16 cellular contexts compared by ENCODE assay signal in the genomic region with DNA sequence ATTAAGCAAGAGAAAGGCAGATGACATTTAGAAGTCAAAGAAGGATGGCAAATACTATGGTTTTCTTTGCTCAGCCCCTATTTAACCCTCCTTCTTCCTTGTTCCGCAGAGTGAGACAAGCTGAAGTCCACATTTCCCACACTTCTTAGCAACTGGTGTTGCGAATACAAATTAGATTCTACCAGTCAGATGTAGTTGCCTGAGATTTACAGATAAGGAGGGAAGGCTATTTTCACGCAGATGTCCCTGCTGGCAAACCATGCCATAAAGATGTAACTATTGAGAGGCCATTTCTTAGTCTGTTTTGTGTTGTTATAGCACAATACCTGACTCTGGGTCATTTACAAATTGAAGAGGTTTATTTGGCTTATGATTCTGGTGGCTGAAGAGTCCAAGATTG.
A peak's percentile ranks its signal among the peaks of the same experiment; 100 is the strongest.
DNase-seq lines count a peak whose midpoint lies in the region; FAIRE-seq and TF ChIP-seq lines count a peak whose summit lies in the region.
"Had no signal": no experiment of that assay in that cellular context is flagged by ENCODE, and none has a peak within 500 bp of the region (broad histone marks: within the 10 kb centered on the region; RNA-seq: fewer than 3 reads in every experiment).

No MANE protein-coding gene starts in this region.

- H4K20me1 ChIP-seq in H9 (ENCODE audit: control insufficient read depth, insufficient read depth, insufficient read length) (no peaks in the 10 kb centered on the region), H1 (replicated peaks in 1 of 2; ENCODE audit: control insufficient read depth in 1 of 2, insufficient read depth in 2 of 2, low read length in 2 of 2) (no peaks in the 10 kb centered on the region)

- H3K23ac ChIP-seq in H9 (ENCODE audit: insufficient read length, low read depth, low read length) = no peak overlapping the region
- no peak overlapping the region for H3K23ac ChIP-seq in H1 (ENCODE audit: insufficient read length)

- H3K27me3 ChIP-seq in H9 (ENCODE audit: insufficient read depth, low read length) (no peaks in the 10 kb centered on the region), H1 (replicated peaks in 1 of 4; ENCODE audit: control insufficient read depth in 3 of 4, extremely low read depth in 1 of 4, insufficient read depth in 3 of 4, low read length in 3 of 4) (no peaks in the 10 kb centered on the region), adrenal gland (no peaks in the 10 kb centered on the region)
- H3K27me3 ChIP-seq: BE2C had no signal

- DNase-seq in H9 (no peak), H1 (ENCODE audit: low read depth in 1 of 2, low spot score in 2 of 2) (no peak), neural crest cell (ENCODE audit: low read depth, low spot score) (no peak), DMS79 (lab: John Stamatoyannopoulos, UW) (no peak), GM10248 (ENCODE audit: extremely low spot score) (no peak), adrenal gland (no peak)
- DNase-seq: BE2C; CD8-positive, alpha-beta T cell; COR-L47; GM23248 had no signal

- no peak overlapping the region for H4K8ac ChIP-seq in H9 (replicated peaks; ENCODE audit: insufficient read length, low read depth, low read length)
- no peak overlapping the region for H4K8ac ChIP-seq in H1 (ENCODE audit: extremely low read depth, insufficient read depth, low read length)

- H3K9ac ChIP-seq in H9 (ENCODE audit: extremely low read depth, insufficient read length, low read length) (no peak overlapping the region), H1 (replicated peaks in 1 of 4; ENCODE audit: extremely low read depth in 1 of 4, low read depth in 3 of 4, low read length in 3 of 4) (no peak overlapping the region)
- H3K9ac ChIP-seq: GM23248 had no signal

- H3K27ac Mint-ChIP-seq in H9 (peak overlapping the region in 2 of 3 experiments; percentile 76 to 83; a peak in 2 of 7 replicates), neural crest cell (ENCODE audit: unreplicated experiment) (peak overlapping the region; percentile 92)
- H3K27ac Mint-ChIP-seq: CD8-positive, alpha-beta T cell had no signal

- H2AK5ac ChIP-seq in H9 (ENCODE audit: insufficient read length, low read length) (no peak overlapping the region), H1 (ENCODE audit: low read depth, low read length) (no peak overlapping the region)

- H3K14ac ChIP-seq in H9 (ENCODE audit: insufficient read depth, low read length) = no peak overlapping the region
- H3K14ac ChIP-seq in H1 (ENCODE audit: insufficient read length) = no peak overlapping the region

- H3K4me1 Mint-ChIP-seq in H9 (peaks cover 12 to 13% of the 10 kb centered on the region in 2 experiments), neural crest cell (peaks cover 13% of the 10 kb centered on the region)

- H2BK5ac ChIP-seq in H9 (ENCODE audit: insufficient read length, low read length) (no peak overlapping the region), H1 (ENCODE audit: low read depth, low read length) (no peak overlapping the region)

- H3K4ac ChIP-seq in H9 (ENCODE audit: low read depth, low read length) = no peak overlapping the region
- H3K4ac ChIP-seq in H1 (replicated peaks; ENCODE audit: insufficient read length, low read depth, low read length) = no peak overlapping the region

- H2BK15ac ChIP-seq in H9 (ENCODE audit: low read depth, low read length) (no peak overlapping the region), H1 (ENCODE audit: low read length) (no peak overlapping the region)

- H4K91ac ChIP-seq in H9 (ENCODE audit: insufficient read length, low read depth, low read length) (no peak overlapping the region), H1 (replicated peaks; ENCODE audit: insufficient read length, low read length) (no peak overlapping the region)

- FAIRE-seq in H1 (lab: Jason Lieb, UNC) = no peak
- FAIRE-seq: GM12891, HepG2, HTR-8/SVneo had no signal

- TF ChIP-seq CTCF in H9 (conservative IDR thresholded peaks at IDR 0.05) = no peak
- no peak for TF ChIP-seq CTCF in H1 (IDR thresholded peaks at IDR 0.05; ENCODE audit: control extremely low read depth in 1 of 3, insufficient read depth in 1 of 3, low read depth in 1 of 3, low read length in 3 of 3)
- TF ChIP-seq CTCF in neural crest cell (conservative IDR thresholded peaks at IDR 0.05) = no peak
- TF ChIP-seq CTCF in GM10248 (IDR thresholded peaks at IDR 0.05; ENCODE audit: control extremely low read depth, extremely low read depth, low read depth, missing control alignments) = no peak
- no peak for TF ChIP-seq CTCF in adrenal gland (IDR thresholded peaks at IDR 0.05)

- POLR2A ChIA-PET in H1 (lab: Charles Lee; ENCODE audit: partially characterized antibody) (no interaction called here), GM10248 (lab: Yijun Ruan, JAX) (no interaction called here)

- H3K4me3 Mint-ChIP-seq in H9 (no peak overlapping the region), neural crest cell (no peak overlapping the region)
- H3K4me3 Mint-ChIP-seq: CD8-positive, alpha-beta T cell had no signal

- H3K36me3 Mint-ChIP-seq in H9 (ENCODE audit: insufficient read depth in 1 of 3, low read depth in 3 of 3) (no peaks in the 10 kb centered on the region; a peak in 1 of 7 replicates), neural crest cell (ENCODE audit: low read depth) (no peaks in the 10 kb centered on the region)
- H3K36me3 Mint-ChIP-seq: CD8-positive, alpha-beta T cell had no signal

- CTCF ChIA-PET in H1 (lab: Charles Lee; ENCODE audit: partially characterized antibody) (interaction anchor here (1.8 kb wide), 1 partner anchor 11 kb away, joined by 5 read pairs; no protein-coding TSS in a partner anchor), GM10248 (lab: Yijun Ruan, JAX) (interaction anchor here (1.0 to 3.0 kb wide), 4 partner anchors 10 to 75 kb away, joined by 3 to 15 read pairs (median 8); no protein-coding TSS in a partner anchor)

- H3K36me3 ChIP-seq in H1 (ENCODE audit: control insufficient read depth in 2 of 4, insufficient read depth in 4 of 4, low read length in 3 of 4) (no peaks in the 10 kb centered on the region; a peak in 1 of 8 replicates), adrenal gland (replicated peaks in 1 of 2) (no peaks in the 10 kb centered on the region)
- H3K36me3 ChIP-seq: BE2C, HAP-1 had no signal

- no peaks in the 10 kb centered on the region for H3K9me3 ChIP-seq in H9 (ENCODE audit: control insufficient read depth, low read depth, low read length)
- 0 out of 4 replicates have a peak, but pooled peaks cover 0 to 4% of the 10 kb centered on the region in 2 experiments for H3K9me3 ChIP-seq in H1 (ENCODE audit: insufficient read depth in 2 of 2, low read depth in 1 of 2, low read length in 1 of 2)
- H3K9me3 ChIP-seq in adrenal gland (replicated peaks in 1 of 3) = no peaks in the 10 kb centered on the region
- H3K9me3 ChIP-seq: A549, BE2C, HAP-1 had no signal

- H3K18ac ChIP-seq in H9 (ENCODE audit: insufficient read length, low read depth, low read length) (no peak overlapping the region), H1 (ENCODE audit: extremely low read depth, low read length) (no peak overlapping the region)

- TF ChIP-seq RAD21 in H1 (IDR thresholded peaks at IDR 0.05 in 1 of 2, conservative IDR thresholded peaks at IDR 0.05 in 1 of 2; ENCODE audit: low read depth in 2 of 2, low read length in 2 of 2) = no peak

- no peak for TF ChIP-seq EP300 in H1 (IDR thresholded peaks at IDR 0.05; ENCODE audit: borderline replicate concordance in 1 of 2, low read depth in 2 of 2, low read length in 2 of 2)

- H3K27me3 Mint-ChIP-seq in H9 (ENCODE audit: low read depth) (no peaks in the 10 kb centered on the region), neural crest cell (ENCODE audit: low read depth) (no peaks in the 10 kb centered on the region)

- H3K4me3 ChIP-seq in H1 (ENCODE audit: extremely low read depth in 1 of 4, insufficient read depth in 2 of 4, low read depth in 3 of 4, low read length in 4 of 4) = no peak overlapping the region
- no peak overlapping the region for H3K4me3 ChIP-seq in adrenal gland
- H3K4me3 ChIP-seq: A549, GM23248, HAP-1 had no signal

- H4K5ac ChIP-seq in H9 (ENCODE audit: insufficient read length, low read depth, low read length) (no peak overlapping the region), H1 (ENCODE audit: insufficient read length, low read depth, low read length) (no peak overlapping the region)

- H2BK20ac ChIP-seq in H9 (ENCODE audit: low read depth, low read length, poor library complexity, severe bottlenecking) (no peak overlapping the region), H1 (ENCODE audit: low read length) (no peak overlapping the region)

- intact Hi-C loops in adrenal gland (cut with DNase I) = no loop called here

- H3K4me1 ChIP-seq in H9 (ENCODE audit: insufficient read depth, low read length) (no peaks in the 10 kb centered on the region), H1 (replicated peaks in 1 of 4; ENCODE audit: control insufficient read depth in 3 of 4, insufficient read depth in 4 of 4, low read length in 3 of 4) (peaks cover 0 to 6% (median 1%) of the 10 kb centered on the region in 4 experiments; a peak in 4 of 7 replicates), adrenal gland (replicated peaks in 1 of 2) (no peaks in the 10 kb centered on the region)

- H2BK120ac ChIP-seq in H9 (ENCODE audit: low read depth, low read length, poor library complexity, severe bottlenecking) (no peak overlapping the region), H1 (replicated peaks; ENCODE audit: low read depth, low read length) (no peak overlapping the region)

- no peak overlapping the region for H3K27ac ChIP-seq in H9 (ENCODE audit: insufficient read length, low read depth, low read length)
- no peak overlapping the region for H3K27ac ChIP-seq in H1 (ENCODE audit: low read depth, low read length)
- no peak overlapping the region for H3K27ac ChIP-seq in adrenal gland
- H3K27ac ChIP-seq: A549, C4-2B, GM23248 had no signal

- H3K9me3 Mint-ChIP-seq in H9 (peaks cover 3 to 5% of the 10 kb centered on the region in 2 experiments; a peak in 2 of 5 replicates), neural crest cell (peaks cover 15% of the 10 kb centered on the region)
- H3K9me3 Mint-ChIP-seq: CD8-positive, alpha-beta T cell had no signal

- H3K4me2 ChIP-seq in H9 (ENCODE audit: insufficient read depth, insufficient read length, low read length) = no peak overlapping the region
- peak overlapping the region; percentile 15 to 29; a peak in 1 of 4 replicates for H3K4me2 ChIP-seq in H1 (ENCODE audit: insufficient read depth in 1 of 2, low read depth in 2 of 2, low read length in 2 of 2)
- H3K4me2 ChIP-seq: A549 had no signal

- no peak for TF ChIP-seq POLR2A in H1 (IDR thresholded peaks at IDR 0.05; ENCODE audit: control extremely low read depth in 1 of 2, low read depth in 2 of 2, low read length in 2 of 2)
- no peak for TF ChIP-seq POLR2A in adrenal gland (IDR thresholded peaks at IDR 0.05)

- H2BK12ac ChIP-seq in H9 (ENCODE audit: insufficient read length, low read depth, low read length) (no peak overlapping the region), H1 (ENCODE audit: low read depth, low read length) (no peak overlapping the region)

- H3K79me2 ChIP-seq in H9 (ENCODE audit: insufficient read depth, low read length) = no peaks in the 10 kb centered on the region
- H3K79me2 ChIP-seq in H1 (ENCODE audit: control insufficient read depth in 1 of 2, insufficient read depth in 2 of 2, low read length in 2 of 2) = no peaks in the 10 kb centered on the region

- H3K79me1 ChIP-seq in H9 (ENCODE audit: insufficient read depth, low read depth, low read length, poor library complexity, severe bottlenecking) (no peaks in the 10 kb centered on the region), H1 (ENCODE audit: low read depth, low read length) (no peaks in the 10 kb centered on the region)

- no peak overlapping the region for H3K56ac ChIP-seq in H9 (ENCODE audit: insufficient read length, low read depth, low read length)
- no peak overlapping the region for H3K56ac ChIP-seq in H1 (replicated peaks; ENCODE audit: insufficient read length, low read depth, low read length)

- H2AFZ ChIP-seq in H9 (ENCODE audit: low read length) (no peak overlapping the region), H1 (ENCODE audit: low read length) (peak overlapping the region; percentile 75; the same call in 1 of the 2 replicates)
- H2AFZ ChIP-seq: GM23248 had no signal

- WGBS in H9 (ENCODE audit: extremely low coverage, insufficient read length, low lambda C conversion rate) = no CpG with 5 or more reads among the region's 3 CpGs
- WGBS in H1 (ENCODE audit: extremely low coverage in 1 of 2, insufficient coverage in 1 of 2, insufficient read length in 1 of 2, insufficient replicate concordance in 2 of 2, low coverage in 1 of 2, low lambda C conversion rate in 2 of 2, missing lambda C conversion rate in 1 of 2), 2 experiments = 94% methylated on average over 3 of the region's 3 CpGs; no CpG with 5 or more reads in 1 of the 2 experiments
- WGBS in adrenal gland, 4 donors = 85 to 93% (median 89%) methylated on average over 3 of the region's 3 CpGs

- H3T11ph ChIP-seq in H9 (ENCODE audit: low read length) = no peak overlapping the region

- H3K23me2 ChIP-seq in H9 (ENCODE audit: insufficient read length, low read depth, low read length, poor library complexity, severe bottlenecking) (no peaks in the 10 kb centered on the region), H1 (ENCODE audit: low read depth, low read length) (no peaks in the 10 kb centered on the region)
